ENCODE assay signal across 10 cellular contexts in the genomic region with DNA sequence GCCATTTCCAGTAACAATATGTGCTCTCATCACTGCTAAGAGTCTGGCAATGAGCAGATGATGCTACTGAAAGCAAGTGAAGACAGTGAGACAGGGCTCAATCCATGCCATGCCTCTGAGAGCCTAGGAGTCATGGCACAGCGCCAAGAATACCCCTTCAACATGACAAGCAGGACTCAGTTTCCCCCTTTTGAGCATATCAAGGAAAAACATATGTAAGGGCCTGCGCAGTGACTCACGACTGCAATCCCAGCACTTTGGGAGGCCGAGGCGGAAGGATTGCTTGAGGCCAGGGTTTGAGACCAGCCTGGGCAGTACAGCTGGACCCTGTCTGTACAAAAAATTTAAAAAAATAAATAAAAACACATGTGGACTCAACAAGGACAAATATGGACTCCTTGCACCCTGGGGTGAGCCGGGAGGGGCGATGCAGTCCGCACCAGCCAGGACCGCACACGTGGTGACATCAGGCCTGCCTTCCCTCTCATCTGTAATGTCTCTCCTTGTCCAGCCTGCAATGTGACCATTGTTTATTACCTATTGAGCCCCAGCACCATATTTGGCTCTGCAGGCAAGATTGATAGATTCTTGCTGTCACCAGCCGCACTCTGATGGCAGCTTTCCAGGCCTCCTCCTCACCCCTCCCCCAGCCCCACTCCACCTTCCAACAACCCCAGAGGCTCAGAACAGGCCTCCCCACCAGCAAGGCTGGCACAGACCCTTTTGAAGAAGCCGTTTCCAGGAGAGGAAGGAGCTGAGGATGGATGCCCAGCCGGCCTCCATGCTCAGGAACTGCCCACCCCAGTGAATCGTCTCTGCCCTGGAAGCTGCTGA. TPM values are rescaled to one million over a fixed set of nuclear protein-coding genes. Genes with fewer than 3 reads are reported as not detected.
DNase-seq lines count a peak whose midpoint lies in the region; ATAC-seq, FAIRE-seq and TF ChIP-seq lines count a peak whose summit lies in the region.
"Had no signal": no experiment of that assay in that cellular context is flagged by ENCODE, and none has a peak within 500 bp of the region (broad histone marks: within the 10 kb centered on the region; RNA-seq: fewer than 3 reads in every experiment).

No MANE protein-coding gene starts in this region.

- no peak overlapping the region for H3K4me3 Mint-ChIP-seq in CD8-positive, alpha-beta memory T cell
- H3K4me3 Mint-ChIP-seq in activated T-cell treated with anti-CD3 and anti-CD28 coated beads, Interleukin-2, amount 50 U/mL, for 24 hours: no peak overlapping the region
- H3K4me3 Mint-ChIP-seq: activated B cell treated with CpG ODN at 0.5 μM for 24 hours had no signal

- no peaks in the 10 kb centered on the region for H3K36me3 Mint-ChIP-seq in CD8-positive, alpha-beta memory T cell
- no peaks in the 10 kb centered on the region for H3K36me3 Mint-ChIP-seq in activated T-cell treated with anti-CD3 and anti-CD28 coated beads, Interleukin-2, amount 50 U/mL, for 24 hours (ENCODE audit: low read depth)

- no peaks in the 10 kb centered on the region for H3K9me3 Mint-ChIP-seq in CD8-positive, alpha-beta memory T cell
- H3K9me3 Mint-ChIP-seq in activated T-cell treated with anti-CD3 and anti-CD28 coated beads, Interleukin-2, amount 50 U/mL, for 24 hours: no peaks in the 10 kb centered on the region
- H3K9me3 Mint-ChIP-seq: activated B cell treated with CpG ODN at 0.5 μM for 24 hours had no signal

- ATAC-seq in pancreas: peak; percentile 37 to 67 (median 52)

- POLR2A ChIA-PET in HEK293T (lab: Yijun Ruan, JAX): interaction anchor here (0.5 to 1.6 kb wide), 5 partner anchors 10 to 170 kb away, joined by 3 to 6 read pairs (median 3); no protein-coding TSS in a partner anchor
- POLR2A ChIA-PET in CD8-positive, alpha-beta memory T cell (lab: Charles Lee): no interaction called here

- no peaks in the 10 kb centered on the region for H3K4me1 ChIP-seq in pancreas
- peaks cover 7% of the 10 kb centered on the region for H3K4me1 ChIP-seq in CD8-positive, alpha-beta memory T cell (ENCODE audit: insufficient read depth, low read length)

- WGBS in pancreas, 2 donors: 71 to 73% methylated on average over 14 of the region's 14 CpGs

- H3K27me3 Mint-ChIP-seq in CD8-positive, alpha-beta memory T cell: peaks cover 0 to 2% of the 10 kb centered on the region in 2 donors
- H3K27me3 Mint-ChIP-seq in activated T-cell treated with anti-CD3 and anti-CD28 coated beads, Interleukin-2, amount 50 U/mL, for 24 hours: no peaks in the 10 kb centered on the region
- H3K27me3 Mint-ChIP-seq: activated B cell treated with CpG ODN at 0.5 μM for 24 hours had no signal

- CTCF ChIA-PET in HEK293T (lab: Yijun Ruan, JAX): interaction anchor here (0.6 to 0.7 kb wide), 2 partner anchors 43 to 525 kb away, joined by 3 read pairs; no protein-coding TSS in a partner anchor
- CTCF ChIA-PET in CD8-positive, alpha-beta memory T cell (lab: Charles Lee): no interaction called here

- no peaks in the 10 kb centered on the region for H3K9me3 ChIP-seq in pancreas
- H3K9me3 ChIP-seq in CD8-positive, alpha-beta memory T cell (ENCODE audit: low read length): no peaks in the 10 kb centered on the region

- H3K36me3 ChIP-seq in pancreas: no peaks in the 10 kb centered on the region
- H3K36me3 ChIP-seq in CD8-positive, alpha-beta memory T cell (ENCODE audit: insufficient read depth, low read length): no peaks in the 10 kb centered on the region

- intact Hi-C loops in pancreas (cut with DNase I): no loop called here

- TF ChIP-seq CTCF in coronary artery (IDR thresholded peaks at IDR 0.05) (no peak), pancreas (IDR thresholded peaks at IDR 0.05) (no peak)

- no peaks in the 10 kb centered on the region for H3K27me3 ChIP-seq in pancreas
- H3K27me3 ChIP-seq in CD8-positive, alpha-beta memory T cell (ENCODE audit: insufficient read depth, low read length, poor library complexity, severe bottlenecking): no peaks in the 10 kb centered on the region

- H3K27ac ChIP-seq in coronary artery (no peak overlapping the region), pancreas (no peak overlapping the region)
- no peak overlapping the region for H3K27ac ChIP-seq in CD8-positive, alpha-beta memory T cell (ENCODE audit: low read depth, low read length)

- H3K4me3 ChIP-seq in coronary artery (no peak overlapping the region), pancreas (no peak overlapping the region)
- H3K4me3 ChIP-seq in CD8-positive, alpha-beta memory T cell (ENCODE audit: low read length): no peak overlapping the region

- DNase-seq in HEK293T (ENCODE audit: extremely low spot score) (peak; percentile 56), NCI-H2029 (lab: John Stamatoyannopoulos, UW) (peak; percentile 87), coronary artery (ENCODE audit: low spot score) (peak; percentile 68), pancreas (no peak), AG08396 (ENCODE audit: low spot score) (no peak)
- no peak for DNase-seq in CD8-positive, alpha-beta memory T cell
- DNase-seq in activated T-cell treated with anti-CD3 and anti-CD28 coated beads, Interleukin-2, amount 50 U/mL, for 24 hours: no peak
- DNase-seq: activated B cell treated with CpG ODN at 0.5 μM for 24 hours; activated T-cell treated with anti-CD3 and anti-CD28 coated beads, Interleukin-2, amount 50 U/mL, for 1 hour; stimulated activated CD4-positive, alpha-beta T cell treated with anti-CD3 and anti-CD28 coated beads, Interleukin-15, amount 100 ng/mL, for 24 hours had no signal

- H3K27ac Mint-ChIP-seq in CD8-positive, alpha-beta memory T cell: no peak overlapping the region
- no peak overlapping the region for H3K27ac Mint-ChIP-seq in activated T-cell treated with anti-CD3 and anti-CD28 coated beads, Interleukin-2, amount 50 U/mL, for 24 hours
- H3K27ac Mint-ChIP-seq: activated B cell treated with CpG ODN at 0.5 μM for 24 hours had no signal

- H3K4me1 Mint-ChIP-seq in CD8-positive, alpha-beta memory T cell: no peaks in the 10 kb centered on the region
- no peaks in the 10 kb centered on the region for H3K4me1 Mint-ChIP-seq in activated T-cell treated with anti-CD3 and anti-CD28 coated beads, Interleukin-2, amount 50 U/mL, for 24 hours (ENCODE audit: low read depth)
- H3K4me1 Mint-ChIP-seq: activated B cell treated with CpG ODN at 0.5 μM for 24 hours had no signal

- FAIRE-seq in pancreas (lab: Jason Lieb, UNC): no peak

TF ChIP-seq in HEK293T, 16 proteins besides CTCF, POLR2A, EP300 and RAD21:
- TF ChIP-seq, protein P1, sequence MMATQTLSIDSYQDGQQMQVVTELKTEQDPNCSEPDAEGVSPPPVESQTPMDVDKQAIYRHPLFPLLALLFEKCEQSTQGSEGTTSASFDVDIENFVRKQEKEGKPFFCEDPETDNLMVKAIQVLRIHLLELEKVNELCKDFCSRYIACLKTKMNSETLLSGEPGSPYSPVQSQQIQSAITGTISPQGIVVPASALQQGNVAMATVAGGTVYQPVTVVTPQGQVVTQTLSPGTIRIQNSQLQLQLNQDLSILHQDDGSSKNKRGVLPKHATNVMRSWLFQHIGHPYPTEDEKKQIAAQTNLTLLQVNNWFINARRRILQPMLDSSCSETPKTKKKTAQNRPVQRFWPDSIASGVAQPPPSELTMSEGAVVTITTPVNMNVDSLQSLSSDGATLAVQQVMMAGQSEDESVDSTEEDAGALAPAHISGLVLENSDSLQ (IDR thresholded peaks at IDR 0.05): peak; percentile 91
- TF ChIP-seq CTBP1 (IDR thresholded peaks at IDR 0.05; ENCODE audit: borderline replicate concordance): no peak

RNA-seq across cellular contexts. Expression of gene IRF2BP2, which starts 55.3 kb away (rescaled TPM):
- 10 to 100 TPM; 47.0 to 95.6 (median 55.0) TPM for total RNA-seq in pancreas
- polyA plus RNA-seq in pancreas: 10 to 100 TPM; 57.2 to 93.6 TPM
- total RNA-seq in CD8-positive, alpha-beta memory T cell: 10 to 100 TPM; 91.8 to 98.4 TPM
- 42.5 TPM for polyA plus RNA-seq in CD8-positive, alpha-beta memory T cell

Comparison
In these comparisons a context has a peak if more than half of its experiments do, and no peak if none do; other contexts are left out.
1. DNase-seq: peak in HEK293T (single experiment), NCI-H2029 (single experiment) and coronary artery (single experiment); none in pancreas (0 of 6), CD8-positive, alpha-beta memory T cell (0 of 5), activated T-cell treated with anti-CD3 and anti-CD28 coated beads, Interleukin-2, amount 50 U/mL, for 24 hours (single experiment) and AG08396 (single experiment).